ENCODE assay signal across 15 cellular contexts in the genomic region with DNA sequence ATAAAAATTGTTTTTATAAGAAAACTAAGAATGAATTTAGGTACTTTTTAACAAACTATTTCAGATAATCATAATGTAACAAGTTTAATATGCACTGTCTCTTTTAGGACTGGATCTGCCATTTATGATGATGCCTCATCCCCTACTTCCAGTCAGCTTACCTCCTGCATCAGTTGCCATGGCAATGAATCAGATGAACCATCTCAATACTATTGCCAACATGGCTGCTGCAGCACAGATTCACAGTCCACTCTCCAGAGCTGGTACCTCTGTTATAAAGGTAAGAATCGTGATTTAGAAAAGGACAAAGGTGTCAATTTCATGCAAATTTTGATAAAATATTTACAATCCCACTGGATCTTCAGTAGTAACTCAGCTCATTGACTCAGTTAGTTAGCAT.
DNase-seq lines count a peak whose midpoint lies in the region; TF ChIP-seq lines count a peak whose summit lies in the region.
"Had no signal": no experiment of that assay in that cellular context is flagged by ENCODE, and none has a peak within 500 bp of the region (broad histone marks: within the 10 kb centered on the region; RNA-seq: fewer than 3 reads in every experiment).

No MANE protein-coding gene starts in this region.

- DNase-seq in NCI-H146 (lab: John Stamatoyannopoulos, UW): peak; percentile 23
- DNase-seq in NCI-H146 treated with DMSO at 0.1 percent for 48 hours (lab: John Stamatoyannopoulos, UW; ENCODE audit: unreplicated experiment): no peak
- no peak for DNase-seq in dorsolateral prefrontal cortex
- DNase-seq in midbrain (lab: John Stamatoyannopoulos, UW): no peak
- no peak for DNase-seq in KBM-7
- DNase-seq in stimulated activated naive CD4-positive, alpha-beta T cell (lab: John Stamatoyannopoulos, UW): no peak
- DNase-seq: 8988T; C1 segment of cervical spinal cord; Calu3; CD4-positive, alpha-beta T cell; DND-41; GDM1; GOT3; H9 had no signal

- TF ChIP-seq EP300 in neural cell (conservative IDR thresholded peaks at IDR 0.05; ENCODE audit: poor library complexity, severe bottlenecking): no peak

- H3K27ac ChIP-seq in dorsolateral prefrontal cortex (no peak overlapping the region), neural cell (ENCODE audit: low read length) (no peak overlapping the region)

- H3F3A ChIP-seq in neural cell (ENCODE audit: insufficient read depth, low read length, poor library complexity, severe bottlenecking): no peaks in the 10 kb centered on the region

- TF ChIP-seq RAD21 in neural cell (conservative IDR thresholded peaks at IDR 0.05): no peak

- no peak overlapping the region for H2AFZ ChIP-seq in neural cell (ENCODE audit: low read depth, low read length)

- H4K20me1 ChIP-seq in neural cell (ENCODE audit: insufficient read depth): no peaks in the 10 kb centered on the region

- in situ Hi-C loops in KBM-7 (cut with MboI; ENCODE audit: low pct_unique_long_range_greater_than_20kb, low sequenced_read_pairs): no loop called here

- H3K9me3 ChIP-seq in neural cell (ENCODE audit: low read length): no peaks in the 10 kb centered on the region

- no peaks in the 10 kb centered on the region for H3K9me2 ChIP-seq in neural cell (ENCODE audit: insufficient read depth, low read length)

- H3K79me2 ChIP-seq in neural cell (replicated peaks; ENCODE audit: insufficient read depth, low read length): no peaks in the 10 kb centered on the region

- no peaks in the 10 kb centered on the region for H3K36me3 ChIP-seq in neural cell (ENCODE audit: insufficient read depth, low read length)

- peak overlapping the region in 33 of 59 donors; percentile 3 to 49 (median 24) for H3K4me3 ChIP-seq in dorsolateral prefrontal cortex
- peak overlapping the region; percentile 56 for H3K4me3 ChIP-seq in neural cell (ENCODE audit: low read length)

- H3K9ac ChIP-seq in neural cell (ENCODE audit: low read length): no peak overlapping the region

- TF ChIP-seq CTCF in dorsolateral prefrontal cortex (IDR thresholded peaks at IDR 0.05 in 54 of 56, conservative IDR thresholded peaks at IDR 0.05 in 2 of 56; ENCODE audit: low read depth in 1 of 56, partially characterized antibody in 56 of 56) (no peak), neural cell (IDR thresholded peaks at IDR 0.05; ENCODE audit: poor library complexity, severe bottlenecking) (no peak)

- intact Hi-C loops in dorsolateral prefrontal cortex (cut with DNase I): no loop called here

- peaks cover 0 to 14% (median 0%) of the 10 kb centered on the region in 45 donors for H3K27me3 ChIP-seq in dorsolateral prefrontal cortex
- no peaks in the 10 kb centered on the region for H3K27me3 ChIP-seq in neural cell (ENCODE audit: insufficient read depth, low read depth, low read length)

- H3K4me2 ChIP-seq in neural cell (ENCODE audit: low read length): no peak overlapping the region

TF ChIP-seq in neural cell, 6 proteins besides CTCF, POLR2A, EP300 and RAD21:
- TF ChIP-seq, protein P1, sequence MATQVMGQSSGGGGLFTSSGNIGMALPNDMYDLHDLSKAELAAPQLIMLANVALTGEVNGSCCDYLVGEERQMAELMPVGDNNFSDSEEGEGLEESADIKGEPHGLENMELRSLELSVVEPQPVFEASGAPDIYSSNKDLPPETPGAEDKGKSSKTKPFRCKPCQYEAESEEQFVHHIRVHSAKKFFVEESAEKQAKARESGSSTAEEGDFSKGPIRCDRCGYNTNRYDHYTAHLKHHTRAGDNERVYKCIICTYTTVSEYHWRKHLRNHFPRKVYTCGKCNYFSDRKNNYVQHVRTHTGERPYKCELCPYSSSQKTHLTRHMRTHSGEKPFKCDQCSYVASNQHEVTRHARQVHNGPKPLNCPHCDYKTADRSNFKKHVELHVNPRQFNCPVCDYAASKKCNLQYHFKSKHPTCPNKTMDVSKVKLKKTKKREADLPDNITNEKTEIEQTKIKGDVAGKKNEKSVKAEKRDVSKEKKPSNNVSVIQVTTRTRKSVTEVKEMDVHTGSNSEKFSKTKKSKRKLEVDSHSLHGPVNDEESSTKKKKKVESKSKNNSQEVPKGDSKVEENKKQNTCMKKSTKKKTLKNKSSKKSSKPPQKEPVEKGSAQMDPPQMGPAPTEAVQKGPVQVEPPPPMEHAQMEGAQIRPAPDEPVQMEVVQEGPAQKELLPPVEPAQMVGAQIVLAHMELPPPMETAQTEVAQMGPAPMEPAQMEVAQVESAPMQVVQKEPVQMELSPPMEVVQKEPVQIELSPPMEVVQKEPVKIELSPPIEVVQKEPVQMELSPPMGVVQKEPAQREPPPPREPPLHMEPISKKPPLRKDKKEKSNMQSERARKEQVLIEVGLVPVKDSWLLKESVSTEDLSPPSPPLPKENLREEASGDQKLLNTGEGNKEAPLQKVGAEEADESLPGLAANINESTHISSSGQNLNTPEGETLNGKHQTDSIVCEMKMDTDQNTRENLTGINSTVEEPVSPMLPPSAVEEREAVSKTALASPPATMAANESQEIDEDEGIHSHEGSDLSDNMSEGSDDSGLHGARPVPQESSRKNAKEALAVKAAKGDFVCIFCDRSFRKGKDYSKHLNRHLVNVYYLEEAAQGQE (IDR thresholded peaks at IDR 0.05; ENCODE audit: borderline replicate concordance): no peak
- TF ChIP-seq POLR2AphosphoS5 (IDR thresholded peaks at IDR 0.05) (no peak), TAF1 (IDR thresholded peaks at IDR 0.05; ENCODE audit: low read depth) (no peak), SMC3 (conservative IDR thresholded peaks at IDR 0.05; ENCODE audit: poor library complexity) (no peak), MXI1 (conservative IDR thresholded peaks at IDR 0.05; ENCODE audit: poor library complexity, severe bottlenecking) (no peak), EZH2 (IDR thresholded peaks at IDR 0.05; ENCODE audit: borderline replicate concordance, insufficient read depth, low read length, poor library complexity, severe bottlenecking) (no peak)
